Comparison of ENCODE assay signal across 15 cellular contexts in genomic region chr22:29632672-29633071, GRCh38.
"Had no signal": no experiment of that assay in that cellular context is flagged by ENCODE, and none has a peak within 500 bp of the region (broad histone marks: within the 10 kb centered on the region; RNA-seq: fewer than 3 reads in every experiment).

No MANE protein-coding gene starts in this region.

- H3K4me3 Mint-ChIP-seq: activated CD4-positive, alpha-beta T cell treated with anti-CD3 and anti-CD28 coated beads, Interleukin-2, amount 10 ng/mL, durations not matched to agents 24 days and 14 days; activated naive CD4-positive, alpha-beta T cell treated with anti-CD3 and anti-CD28 coated beads for 36 hours; endodermal cell; T-helper 17 cell; WTC11 had no signal

- H3K27ac ChIP-seq: dorsolateral prefrontal cortex, tibial nerve had no signal

- H3K27ac Mint-ChIP-seq: activated naive CD4-positive, alpha-beta T cell treated with anti-CD3 and anti-CD28 coated beads for 36 hours; endodermal cell; T-helper 17 cell; WTC11 had no signal

- DNase-seq: activated CD4-positive, alpha-beta T cell treated with anti-CD3 and anti-CD28 coated beads, Interleukin-2, amount 10 ng/mL, durations not matched to agents 24 days and 14 days; activated CD8-positive, alpha-beta memory T cell treated with anti-CD3 and anti-CD28 coated beads for 24 hours; activated naive CD4-positive, alpha-beta T cell treated with anti-CD3 and anti-CD28 coated beads for 36 hours; dorsolateral prefrontal cortex; endodermal cell; islet precursor cell; mammary epithelial cell; mucosa of descending colon; naive thymus-derived CD4-positive, alpha-beta T cell; stimulated activated CD4-positive, alpha-beta T cell treated with anti-CD3 and anti-CD28 coated beads, Interleukin-4, amount 100 ng/mL, for 1 hour; stimulated activated naive CD4-positive, alpha-beta T cell; T-helper 17 cell had no signal

- H3K9me3 Mint-ChIP-seq: activated CD4-positive, alpha-beta T cell treated with anti-CD3 and anti-CD28 coated beads, Interleukin-2, amount 10 ng/mL, durations not matched to agents 24 days and 14 days; activated naive CD4-positive, alpha-beta T cell treated with anti-CD3 and anti-CD28 coated beads for 36 hours; endodermal cell; naive thymus-derived CD4-positive, alpha-beta T cell; WTC11 had no signal

- H3K27me3 ChIP-seq: dorsolateral prefrontal cortex, tibial nerve had no signal

- H3K4me1 Mint-ChIP-seq: endodermal cell had no signal

- H3K9me3 ChIP-seq: mucosa of descending colon, tibial nerve had no signal

- H3K27me3 Mint-ChIP-seq: activated CD4-positive, alpha-beta T cell treated with anti-CD3 and anti-CD28 coated beads, Interleukin-2, amount 10 ng/mL, durations not matched to agents 24 days and 14 days; naive thymus-derived CD4-positive, alpha-beta T cell; T-helper 17 cell had no signal

- H3K4me3 ChIP-seq: dorsolateral prefrontal cortex, mucosa of descending colon, tibial nerve had no signal

- ATAC-seq: left lobe of liver; mucosa of descending colon; naive thymus-derived CD4-positive, alpha-beta T cell; T-helper 17 cell; WTC11 had no signal
